In the genomic region with DNA sequence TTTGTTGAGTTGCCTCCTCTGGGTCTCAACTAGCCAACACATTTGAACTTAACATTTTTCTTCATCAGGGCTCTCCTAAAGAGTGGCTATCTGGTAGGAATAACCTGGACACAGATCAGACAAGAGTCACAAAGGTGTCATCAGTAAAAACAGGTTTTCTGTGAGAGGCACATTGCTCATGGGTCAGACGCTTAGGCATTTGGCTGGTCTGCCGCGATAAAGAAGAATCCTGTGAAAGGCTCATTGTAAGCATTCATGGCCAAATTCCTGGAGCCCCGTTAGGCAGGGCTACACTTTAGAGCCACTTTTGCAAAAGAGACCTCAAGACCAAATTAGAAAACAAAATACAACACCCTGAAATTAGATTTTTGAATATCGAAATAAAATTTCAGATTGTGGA, we compare ENCODE assay signal across 29 cellular contexts.
"Had no signal": no experiment of that assay in that cellular context is flagged by ENCODE, and none has a peak within 500 bp of the region (broad histone marks: within the 10 kb centered on the region; RNA-seq: fewer than 3 reads in every experiment).

No MANE protein-coding gene starts in this region.

- H3K9ac ChIP-seq: parathyroid adenoma had no signal

- H3K36me3 Mint-ChIP-seq: naive B cell; natural killer cell; stimulated activated effector memory CD8-positive, alpha-beta T cell treated with anti-CD3 and anti-CD28 coated beads, Interleukin-12 subunit alpha, Interleukin-12 subunit beta, amount 100 ng/mL, for 72 hours; type B pancreatic cell had no signal

- H3K4me1 Mint-ChIP-seq: naive B cell; natural killer cell; nephron; stimulated activated effector memory CD8-positive, alpha-beta T cell treated with anti-CD3 and anti-CD28 coated beads, Interleukin-12 subunit alpha, Interleukin-12 subunit beta, amount 100 ng/mL, for 72 hours; stimulated activated naive CD8-positive, alpha-beta T cell treated with anti-CD3 and anti-CD28 coated beads, Interleukin-15, amount 100 ng/mL, for 72 hours had no signal

- H3K4me1 ChIP-seq: parathyroid adenoma, psoas muscle, right lobe of liver, sigmoid colon, suprapubic skin, testis, tibial artery, transverse colon, upper lobe of right lung, uterus had no signal

- H3K79me2 ChIP-seq: parathyroid adenoma had no signal

- ATAC-seq: psoas muscle; right cardiac atrium; right lobe of liver; stimulated activated effector memory CD8-positive, alpha-beta T cell treated with anti-CD3 and anti-CD28 coated beads, Interleukin-12 subunit alpha, Interleukin-12 subunit beta, amount 100 ng/mL, for 72 hours; stimulated activated naive CD8-positive, alpha-beta T cell treated with anti-CD3 and anti-CD28 coated beads, Interleukin-15, amount 100 ng/mL, for 72 hours; stimulated activated naive CD8-positive, alpha-beta T cell treated with anti-CD3 and anti-CD28 coated beads, Interleukin-15, Interleukin-2, amounts not matched to agents 100 U/mL and 50 U/mL, for 24 hours; upper lobe of right lung had no signal

- H3K4me3 ChIP-seq: ovary, psoas muscle, right lobe of liver, sigmoid colon, suprapubic skin, testis, tibial artery, transverse colon, upper lobe of right lung, uterus had no signal

- H3K27me3 ChIP-seq: ovary, right lobe of liver, sigmoid colon, testis, tibial artery, transverse colon, upper lobe of right lung, uterus had no signal

- H3K36me3 ChIP-seq: ovary, right lobe of liver, sigmoid colon, suprapubic skin, tibial artery, transverse colon, upper lobe of right lung, uterus had no signal

- DNase-seq: naive B cell; natural killer cell; occipital lobe; ovary; posterior cingulate gyrus; psoas muscle; right cardiac atrium; right lobe of liver; sigmoid colon; small intestine; stimulated activated CD4-positive, alpha-beta T cell treated with anti-CD3 and anti-CD28 coated beads, Interleukin-15, amount 100 ng/mL, for 24 hours; stimulated activated CD4-positive, alpha-beta T cell treated with anti-CD3 and anti-CD28 coated beads, Interleukin-2, amount 100 ng/mL, for 24 hours; stimulated activated CD4-positive, alpha-beta T cell treated with anti-CD3 and anti-CD28 coated beads, Interleukin-2, amount 100 ng/mL, for 48 hours; stimulated activated CD4-positive, alpha-beta T cell treated with anti-CD3 and anti-CD28 coated beads, Interleukin-4, amount 100 ng/mL, for 24 hours; stimulated activated naive CD4-positive, alpha-beta T cell; stimulated activated naive CD8-positive, alpha-beta T cell treated with anti-CD3 and anti-CD28 coated beads, Interleukin-15, amount 100 ng/mL, for 72 hours; stimulated activated naive CD8-positive, alpha-beta T cell treated with anti-CD3 and anti-CD28 coated beads, Interleukin-15, Interleukin-2, amounts not matched to agents 100 U/mL and 50 U/mL, for 24 hours; substantia nigra; testis; tibial artery; transverse colon; upper lobe of right lung; uterus had no signal

- H3K9me3 Mint-ChIP-seq: nephron; stimulated activated effector memory CD8-positive, alpha-beta T cell treated with anti-CD3 and anti-CD28 coated beads, Interleukin-12 subunit alpha, Interleukin-12 subunit beta, amount 100 ng/mL, for 72 hours; stimulated activated naive CD8-positive, alpha-beta T cell treated with anti-CD3 and anti-CD28 coated beads, Interleukin-15, amount 100 ng/mL, for 72 hours; type B pancreatic cell had no signal

- H3K27ac ChIP-seq: ovary, parathyroid adenoma, psoas muscle, right lobe of liver, sigmoid colon, suprapubic skin, testis, tibial artery, transverse colon, upper lobe of right lung, uterus had no signal

- H3K9me3 ChIP-seq: ovary, psoas muscle, right lobe of liver, sigmoid colon, suprapubic skin, testis, tibial artery, transverse colon, upper lobe of right lung, uterus had no signal

- H3K27me3 Mint-ChIP-seq: naive B cell had no signal

- H3K4me3 Mint-ChIP-seq: naive B cell; natural killer cell; nephron; stimulated activated effector memory CD8-positive, alpha-beta T cell treated with anti-CD3 and anti-CD28 coated beads, Interleukin-12 subunit alpha, Interleukin-12 subunit beta, amount 100 ng/mL, for 72 hours; stimulated activated naive CD8-positive, alpha-beta T cell treated with anti-CD3 and anti-CD28 coated beads, Interleukin-15, amount 100 ng/mL, for 72 hours; type B pancreatic cell had no signal

- H2AFZ ChIP-seq: parathyroid adenoma had no signal

- H3K27ac Mint-ChIP-seq: naive B cell; natural killer cell; nephron; progenitor cell of endocrine pancreas; stimulated activated effector memory CD8-positive, alpha-beta T cell treated with anti-CD3 and anti-CD28 coated beads, Interleukin-12 subunit alpha, Interleukin-12 subunit beta, amount 100 ng/mL, for 72 hours; stimulated activated naive CD8-positive, alpha-beta T cell treated with anti-CD3 and anti-CD28 coated beads, Interleukin-15, amount 100 ng/mL, for 72 hours; type B pancreatic cell had no signal
